In genomic region chr6:119350202-119351004, GRCh38 we compare ENCODE assay signal across 8 cellular contexts. TPM values are rescaled to one million over a fixed set of nuclear protein-coding genes. Genes with fewer than 3 reads are reported as not detected.
DNase-seq lines count a peak whose midpoint lies in the region; ATAC-seq, FAIRE-seq and TF ChIP-seq lines count a peak whose summit lies in the region.

No MANE protein-coding gene starts in this region.

- peak overlapping the region; percentile 89 for H3K4me3 Mint-ChIP-seq in activated T-helper 17 cell treated with anti-CD3 and anti-CD28 coated beads, Interleukin-2, amount 50 U/mL, for 72 hours

- ATAC-seq in HG02798 (IDR thresholded peaks at IDR 0.05; ENCODE audit: poor library complexity, unreplicated experiment) (peak; percentile 6), pancreas (peak; percentile 7 to 21 (median 11))
- peak; percentile 50 for ATAC-seq in activated T-helper 17 cell treated with anti-CD3 and anti-CD28 coated beads, Interleukin-2, amount 50 U/mL, for 72 hours (replicated peaks)

- TF ChIP-seq CTCF in pancreas (IDR thresholded peaks at IDR 0.05): no peak

- peak; percentile 89 for DNase-seq in activated CD8-positive, alpha-beta memory T cell treated with anti-CD3 and anti-CD28 coated beads for 24 hours
- DNase-seq in activated CD8-positive, alpha-beta memory T cell treated with anti-CD3 and anti-CD28 coated beads, Interleukin-2, amount 50 U/mL, for 4 hours: no peak
- peak; percentile 6 for DNase-seq in NCI-H2171 (lab: John Stamatoyannopoulos, UW)
- peak; percentile 34 for DNase-seq in foreskin melanocyte
- DNase-seq in pancreas: peak in 3 of 6 donors; percentile 16 to 84 (median 33)
- no peak for DNase-seq in LoVo (ENCODE audit: low spot score)

- H3K27me3 Mint-ChIP-seq in activated T-helper 17 cell treated with anti-CD3 and anti-CD28 coated beads, Interleukin-2, amount 50 U/mL, for 72 hours: no peaks in the 10 kb centered on the region

- peaks cover 22% of the 10 kb centered on the region for H3K4me1 Mint-ChIP-seq in activated T-helper 17 cell treated with anti-CD3 and anti-CD28 coated beads, Interleukin-2, amount 50 U/mL, for 72 hours

- H3K9me3 Mint-ChIP-seq in activated T-helper 17 cell treated with anti-CD3 and anti-CD28 coated beads, Interleukin-2, amount 50 U/mL, for 72 hours: no peaks in the 10 kb centered on the region

- WGBS in pancreas, 2 donors: 0 to 1% methylated on average over 23 to 25 of the region's 25 CpGs

- peak overlapping the region; percentile 94 for H3K27ac Mint-ChIP-seq in activated T-helper 17 cell treated with anti-CD3 and anti-CD28 coated beads, Interleukin-2, amount 50 U/mL, for 72 hours

- H3K4me1 ChIP-seq in pancreas: peaks cover 9 to 13% (median 10%) of the 10 kb centered on the region in 3 donors

- no peaks in the 10 kb centered on the region for H3K36me3 ChIP-seq in pancreas

- no peaks in the 10 kb centered on the region for H3K9me3 ChIP-seq in pancreas

- intact Hi-C loops in pancreas (cut with DNase I): no loop called here

- no peaks in the 10 kb centered on the region for H3K27me3 ChIP-seq in pancreas

- no peak for FAIRE-seq in pancreas (lab: Jason Lieb, UNC)

- H3K27ac ChIP-seq in pancreas: peak overlapping the region; percentile 77 to 99 (median 90)

- peak overlapping the region; percentile 90 to 97 (median 95) for H3K4me3 ChIP-seq in pancreas

- peaks cover 36% of the 10 kb centered on the region for H3K36me3 Mint-ChIP-seq in activated T-helper 17 cell treated with anti-CD3 and anti-CD28 coated beads, Interleukin-2, amount 50 U/mL, for 72 hours (ENCODE audit: low read depth)

RNA-seq across cellular contexts. Expression of gene MAN1A1, which starts 0.8 kb away (rescaled TPM):
- total RNA-seq in activated T-helper 17 cell treated with anti-CD3 and anti-CD28 coated beads, Interleukin-2, amount 50 U/mL, for 72 hours: 10 to 100 TPM; 19.1 to 23.6 TPM
- total RNA-seq in pancreas: 10 to 100 TPM; 19.1 to 86.1 (median 35.7) TPM
- 10 to 100 TPM; 11.7 to 27.7 TPM for polyA plus RNA-seq in pancreas

Comparison
In these comparisons a context has a peak if more than half of its experiments do, and no peak if none do; other contexts are left out.
1. DNase-seq: peak in activated CD8-positive, alpha-beta memory T cell treated with anti-CD3 and anti-CD28 coated beads for 24 hours (single experiment), NCI-H2171 (single experiment) and foreskin melanocyte (single experiment); none in activated CD8-positive, alpha-beta memory T cell treated with anti-CD3 and anti-CD28 coated beads, Interleukin-2, amount 50 U/mL, for 4 hours (single experiment) and LoVo (single experiment).
2. Peak in every context shown above with its lines, with median percentiles within 50 percentile points of each other: ATAC-seq.